Comparison of ENCODE assay signal across 11 cellular contexts in genomic region chr11:60563553-60564235, GRCh38. TPM values are rescaled to one million over a fixed set of nuclear protein-coding genes. Genes with fewer than 3 reads are reported as not detected.
DNase-seq lines count a peak whose midpoint lies in the region; ATAC-seq and TF ChIP-seq lines count a peak whose summit lies in the region.
"Had no signal": no experiment of that assay in that cellular context is flagged by ENCODE, and none has a peak within 500 bp of the region (broad histone marks: within the 10 kb centered on the region; RNA-seq: fewer than 3 reads in every experiment).

No MANE protein-coding gene starts in this region.

- H2AFZ ChIP-seq in neural progenitor cell (replicated peaks) = peak overlapping the region; percentile 42

- no peak overlapping the region for H3K9ac ChIP-seq in neural progenitor cell

- H3K27me3 ChIP-seq in SJCRH30 (no peaks in the 10 kb centered on the region), neural progenitor cell (no peaks in the 10 kb centered on the region)

- H3K36me3 Mint-ChIP-seq in activated CD4-positive, alpha-beta T cell treated with anti-CD3 and anti-CD28 coated beads for 36 hours (ENCODE audit: low read depth) = no peaks in the 10 kb centered on the region
- no peaks in the 10 kb centered on the region for H3K36me3 Mint-ChIP-seq in neural progenitor cell
- H3K36me3 Mint-ChIP-seq in activated CD4-positive, alpha-beta memory T cell treated with anti-CD3 and anti-CD28 coated beads, Interleukin-2, amount 10 ng/mL, durations not matched to agents 7 days and 5 days (ENCODE audit: low read depth) = peaks cover 3% of the 10 kb centered on the region

- no peak overlapping the region for H3K27ac Mint-ChIP-seq in activated CD4-positive, alpha-beta T cell treated with anti-CD3 and anti-CD28 coated beads for 36 hours
- H3K27ac Mint-ChIP-seq in neural progenitor cell = no peak overlapping the region
- H3K27ac Mint-ChIP-seq in activated CD4-positive, alpha-beta memory T cell treated with anti-CD3 and anti-CD28 coated beads, Interleukin-2, amount 10 ng/mL, durations not matched to agents 7 days and 5 days = no peak overlapping the region
- H3K27ac Mint-ChIP-seq: activated T-helper 2 cell treated with anti-CD3 and anti-CD28 coated beads, Interferon-gamma antibody, Interleukin-2, Interleukin-4, amounts not matched to agents 10 μg/mL and 5 μg/mL and 100 μg/mL, durations not matched to agents 14 hours and 24 hours and 36 hours had no signal

- no peak overlapping the region for H3K4me2 ChIP-seq in neural progenitor cell

- H3K4me3 ChIP-seq in SJCRH30 = no peak overlapping the region
- H3K4me3 ChIP-seq in neural progenitor cell = no peak overlapping the region

- no peaks in the 10 kb centered on the region for H3F3A ChIP-seq in neural progenitor cell (ENCODE audit: low read depth)

- H3K9me3 ChIP-seq in SJCRH30 (replicated peaks) (no peaks in the 10 kb centered on the region), neural progenitor cell (ENCODE audit: low read depth) (peaks cover 6% of the 10 kb centered on the region)

- no peaks in the 10 kb centered on the region for H3K4me1 Mint-ChIP-seq in activated CD4-positive, alpha-beta T cell treated with anti-CD3 and anti-CD28 coated beads for 36 hours
- no peaks in the 10 kb centered on the region for H3K4me1 Mint-ChIP-seq in neural progenitor cell
- peaks cover 2% of the 10 kb centered on the region for H3K4me1 Mint-ChIP-seq in activated CD4-positive, alpha-beta memory T cell treated with anti-CD3 and anti-CD28 coated beads, Interleukin-2, amount 10 ng/mL, durations not matched to agents 7 days and 5 days

- peak; percentile 10 for DNase-seq in activated CD4-positive, alpha-beta T cell treated with anti-CD3 and anti-CD28 coated beads for 36 hours
- no peak for DNase-seq in activated CD4-positive, alpha-beta T cell treated with anti-CD3 and anti-CD28 coated beads for 1 hour
- DNase-seq in HT1080 (ENCODE audit: low read depth) = peak; percentile 59
- peak; percentile 33 to 40 for DNase-seq in SJCRH30
- DNase-seq in neural progenitor cell (ENCODE audit: low spot score) = no peak
- no peak for DNase-seq in activated CD4-positive, alpha-beta memory T cell treated with anti-CD3 and anti-CD28 coated beads, Interleukin-2, amount 10 ng/mL, durations not matched to agents 7 days and 5 days
- DNase-seq: stimulated activated CD4-positive, alpha-beta T cell treated with anti-CD3 and anti-CD28 coated beads, Interleukin-2, amount 100 ng/mL, for 48 hours had no signal

- intact Hi-C loops in activated CD4-positive, alpha-beta T cell treated with anti-CD3 and anti-CD28 coated beads for 36 hours (cut with DNase I, micrococcal nuclease) = no loop called here

- no peaks in the 10 kb centered on the region for H4K20me1 ChIP-seq in neural progenitor cell (ENCODE audit: low read depth)

- POLR2A ChIA-PET in activated CD4-positive, alpha-beta T cell treated with anti-CD3 and anti-CD28 coated beads for 36 hours (lab: Charles Lee) = no interaction called here
- POLR2A ChIA-PET in activated CD4-positive, alpha-beta memory T cell treated with anti-CD3 and anti-CD28 coated beads, Interleukin-2, amount 10 ng/mL, durations not matched to agents 7 days and 5 days (lab: Charles Lee) = no interaction called here

- H3K4me1 ChIP-seq in SJCRH30 (no peaks in the 10 kb centered on the region), neural progenitor cell (no peaks in the 10 kb centered on the region)

- H3K36me3 ChIP-seq in SJCRH30 (no peaks in the 10 kb centered on the region), neural progenitor cell (no peaks in the 10 kb centered on the region)

- H3K9me3 Mint-ChIP-seq in activated CD4-positive, alpha-beta T cell treated with anti-CD3 and anti-CD28 coated beads for 36 hours (ENCODE audit: low read depth) = peaks cover 8% of the 10 kb centered on the region
- peaks cover 24% of the 10 kb centered on the region for H3K9me3 Mint-ChIP-seq in neural progenitor cell
- peaks cover 13% of the 10 kb centered on the region for H3K9me3 Mint-ChIP-seq in activated CD4-positive, alpha-beta memory T cell treated with anti-CD3 and anti-CD28 coated beads, Interleukin-2, amount 10 ng/mL, durations not matched to agents 7 days and 5 days

- TF ChIP-seq CTCF in neural progenitor cell (IDR thresholded peaks at IDR 0.05) = no peak

- no peaks in the 10 kb centered on the region for H3K79me2 ChIP-seq in neural progenitor cell (ENCODE audit: low read depth)

- H3K27me3 Mint-ChIP-seq in activated CD4-positive, alpha-beta T cell treated with anti-CD3 and anti-CD28 coated beads for 36 hours = peaks cover 7% of the 10 kb centered on the region
- H3K27me3 Mint-ChIP-seq in neural progenitor cell (ENCODE audit: insufficient read depth, low read depth) = peaks cover 4% of the 10 kb centered on the region
- H3K27me3 Mint-ChIP-seq in activated CD4-positive, alpha-beta memory T cell treated with anti-CD3 and anti-CD28 coated beads, Interleukin-2, amount 10 ng/mL, durations not matched to agents 7 days and 5 days = peaks cover 3% of the 10 kb centered on the region

- H3K27ac ChIP-seq in SJCRH30 = no peak overlapping the region
- H3K27ac ChIP-seq in neural progenitor cell = no peak overlapping the region

- ATAC-seq in activated CD4-positive, alpha-beta T cell treated with anti-CD3 and anti-CD28 coated beads for 36 hours = no peak
- ATAC-seq in GM19467 (IDR thresholded peaks at IDR 0.05; ENCODE audit: unreplicated experiment) = no peak
- ATAC-seq in HG03196 (IDR thresholded peaks at IDR 0.05; ENCODE audit: unreplicated experiment) = no peak

- CTCF ChIA-PET in activated CD4-positive, alpha-beta T cell treated with anti-CD3 and anti-CD28 coated beads for 36 hours (lab: Charles Lee) = no interaction called here
- CTCF ChIA-PET in activated CD4-positive, alpha-beta memory T cell treated with anti-CD3 and anti-CD28 coated beads, Interleukin-2, amount 10 ng/mL, durations not matched to agents 7 days and 5 days (lab: Charles Lee) = no interaction called here

- no peak overlapping the region for H3K4me3 Mint-ChIP-seq in activated CD4-positive, alpha-beta T cell treated with anti-CD3 and anti-CD28 coated beads for 36 hours
- no peak overlapping the region for H3K4me3 Mint-ChIP-seq in neural progenitor cell
- no peak overlapping the region for H3K4me3 Mint-ChIP-seq in activated CD4-positive, alpha-beta memory T cell treated with anti-CD3 and anti-CD28 coated beads, Interleukin-2, amount 10 ng/mL, durations not matched to agents 7 days and 5 days

RNA-seq across cellular contexts. Expression of gene MS4A13, which starts 48.5 kb away (rescaled TPM):
- not detected for total RNA-seq in activated CD4-positive, alpha-beta T cell treated with anti-CD3 and anti-CD28 coated beads for 36 hours
- not detected in 2 replicates for total RNA-seq in HT1080 (2014; rRNA removed; shearing (Covaris generic))
- not detected in 2 replicates for polyA plus RNA-seq in HT1080 (2015; cell fraction: cytosol; rRNA removed)
- polyA plus RNA-seq in HT1080 (2015; cell fraction: nucleus; rRNA removed) = not detected in 2 replicates
- not detected in 2 replicates for total RNA-seq in SJCRH30 (2014; rRNA removed; shearing (Covaris generic))
- not detected in 2 replicates for total RNA-seq in neural progenitor cell (ENCODE audit: low replicate concordance)
- total RNA-seq in activated CD4-positive, alpha-beta memory T cell treated with anti-CD3 and anti-CD28 coated beads, Interleukin-2, amount 10 ng/mL, durations not matched to agents 7 days and 5 days = not detected
- total RNA-seq: activated T-helper 2 cell treated with anti-CD3 and anti-CD28 coated beads, Interferon-gamma antibody, Interleukin-2, Interleukin-4, amounts not matched to agents 10 μg/mL and 5 μg/mL and 100 μg/mL, durations not matched to agents 14 hours and 24 hours and 36 hours; mesenteric fat pad had no signal

Comparison
In these comparisons a context has a peak if more than half of its experiments do, and no peak if none do; other contexts are left out.
1. DNase-seq: peak in activated CD4-positive, alpha-beta T cell treated with anti-CD3 and anti-CD28 coated beads for 36 hours (single experiment), HT1080 (single experiment) and SJCRH30 (2 of 2); none in activated CD4-positive, alpha-beta T cell treated with anti-CD3 and anti-CD28 coated beads for 1 hour (single experiment), neural progenitor cell (single experiment) and activated CD4-positive, alpha-beta memory T cell treated with anti-CD3 and anti-CD28 coated beads, Interleukin-2, amount 10 ng/mL, durations not matched to agents 7 days and 5 days (single experiment).